11 cellular contexts compared by ENCODE assay signal in genomic region chr17:42246515-42246914, GRCh38. TPM values are rescaled to one million over a fixed set of nuclear protein-coding genes. Genes with fewer than 3 reads are reported as not detected.
DNase-seq lines count a peak whose midpoint lies in the region; ATAC-seq and TF ChIP-seq lines count a peak whose summit lies in the region.
"Had no signal": no experiment of that assay in that cellular context is flagged by ENCODE, and none has a peak within 500 bp of the region (broad histone marks: within the 10 kb centered on the region; RNA-seq: fewer than 3 reads in every experiment).

No MANE protein-coding gene starts in this region.

- peak; percentile 17 for TF ChIP-seq CTCF in brain microvascular endothelial cell (IDR thresholded peaks at IDR 0.05; ENCODE audit: low read depth, low read length, missing control alignments)
- TF ChIP-seq CTCF in parathyroid adenoma (IDR thresholded peaks at IDR 0.05), result no peak
- no peak for TF ChIP-seq CTCF in GM20000 (IDR thresholded peaks at IDR 0.05; ENCODE audit: extremely low read depth, missing control alignments)

- CTCF ChIA-PET in CD8-positive, alpha-beta memory T cell (lab: Charles Lee), result interaction anchor here (0.7 to 3.1 kb wide), 5 partner anchors 24 to 76 kb away, joined by 3 to 19 read pairs (median 4); partner anchors contain the start of gene STAT5A
- CTCF ChIA-PET in T-cell (lab: Charles Lee), result interaction anchor here in 1 of 2 donors (0.9 to 1.5 kb wide), 2 partner anchors 17 to 24 kb away, joined by 3 to 10 read pairs; no protein-coding TSS in a partner anchor

- in situ Hi-C loops in brain microvascular endothelial cell (cut with HindIII; ENCODE audit: low pct_ligation_motif_present, low sequenced_read_pairs), result no loop called here

- peaks cover 0 to 3% of the 10 kb centered on the region in 2 donors for H3K27me3 Mint-ChIP-seq in CD8-positive, alpha-beta memory T cell
- H3K27me3 Mint-ChIP-seq in T-cell, result no peaks in the 10 kb centered on the region

- H3K4me2 ChIP-seq in parathyroid adenoma (ENCODE audit: low read length), result peak overlapping the region; percentile 10

- no peak overlapping the region for H3K4me3 ChIP-seq in CD8-positive, alpha-beta memory T cell (ENCODE audit: low read length)
- H3K4me3 ChIP-seq in brain microvascular endothelial cell (ENCODE audit: low read depth, low read length) (no peak overlapping the region), parathyroid adenoma (ENCODE audit: low read depth, low read length) (no peak overlapping the region)
- H3K4me3 ChIP-seq: heart left ventricle had no signal

- no peak overlapping the region for H3K9ac ChIP-seq in parathyroid adenoma

- peak overlapping the region; percentile 39 for H2AFZ ChIP-seq in parathyroid adenoma

- H3K9me3 Mint-ChIP-seq in CD8-positive, alpha-beta memory T cell, result no peaks in the 10 kb centered on the region
- no peaks in the 10 kb centered on the region for H3K9me3 Mint-ChIP-seq in T-cell

- peak overlapping the region; percentile 53 to 87 (median 76) for H3K4me3 Mint-ChIP-seq in CD8-positive, alpha-beta memory T cell
- H3K4me3 Mint-ChIP-seq in T-cell, result peak overlapping the region; percentile 65 to 76 (median 65)

- no peaks in the 10 kb centered on the region for H3K27me3 ChIP-seq in CD8-positive, alpha-beta memory T cell (ENCODE audit: insufficient read depth, low read length, poor library complexity, severe bottlenecking)
- H3K27me3 ChIP-seq in brain microvascular endothelial cell (replicated peaks) (no peaks in the 10 kb centered on the region), parathyroid adenoma (ENCODE audit: control insufficient read depth, insufficient read depth, low read length) (no peaks in the 10 kb centered on the region)
- H3K27me3 ChIP-seq: heart left ventricle had no signal

- H3K36me3 Mint-ChIP-seq in CD8-positive, alpha-beta memory T cell, result peaks cover 0 to 5% (median 3%) of the 10 kb centered on the region in 3 donors
- peaks cover 8% of the 10 kb centered on the region for H3K36me3 Mint-ChIP-seq in T-cell

- no peaks in the 10 kb centered on the region for H3K9me3 ChIP-seq in CD8-positive, alpha-beta memory T cell (ENCODE audit: low read length)
- H3K9me3 ChIP-seq in parathyroid adenoma (ENCODE audit: control insufficient read depth, low read length), result no peaks in the 10 kb centered on the region
- H3K9me3 ChIP-seq: heart left ventricle had no signal

- H3K4me1 Mint-ChIP-seq in CD8-positive, alpha-beta memory T cell, result peaks cover 66 to 81% (median 80%) of the 10 kb centered on the region in 3 donors
- peaks cover 69 to 78% (median 76%) of the 10 kb centered on the region in 3 donors for H3K4me1 Mint-ChIP-seq in T-cell

- no peak overlapping the region for H3K27ac ChIP-seq in CD8-positive, alpha-beta memory T cell (ENCODE audit: low read depth, low read length)
- H3K27ac ChIP-seq in brain microvascular endothelial cell (peak overlapping the region; percentile 54), parathyroid adenoma (peak overlapping the region; percentile 88)

- peak overlapping the region; percentile 94 to 100 (median 98) for H3K27ac Mint-ChIP-seq in CD8-positive, alpha-beta memory T cell
- peak overlapping the region; percentile 97 to 99 for H3K27ac Mint-ChIP-seq in T-cell

- DNase-seq in CD8-positive, alpha-beta memory T cell, result peak in 1 of 5 donors; percentile 20
- DNase-seq in T-cell (peak in 3 of 34 experiments; percentile 19 to 32 (median 27)), brain microvascular endothelial cell (peak; percentile 53), GM20000 (ENCODE audit: low spot score) (no peak), SIG-M5 treated with dmso at 0.1 percent for 504 hours (lab: John Stamatoyannopoulos, UW; ENCODE audit: unreplicated experiment) (no peak), putamen (ENCODE audit: low spot score) (no peak)
- DNase-seq: COR-L47, heart left ventricle, T1000 had no signal

- H3K79me2 ChIP-seq in parathyroid adenoma, result peaks cover 26% of the 10 kb centered on the region

- ATAC-seq in T-cell (replicated peaks in 1 of 4), result no peak
- ATAC-seq in GM21786 (IDR thresholded peaks at IDR 0.05; ENCODE audit: unreplicated experiment), result no peak
- ATAC-seq: heart left ventricle had no signal

- H3K36me3 ChIP-seq in CD8-positive, alpha-beta memory T cell (ENCODE audit: insufficient read depth, low read length), result no peaks in the 10 kb centered on the region
- H3K36me3 ChIP-seq in brain microvascular endothelial cell (replicated peaks), result no peaks in the 10 kb centered on the region
- no peaks in the 10 kb centered on the region for H3K36me3 ChIP-seq in parathyroid adenoma (ENCODE audit: control insufficient read depth, insufficient read depth, low read length)
- H3K36me3 ChIP-seq: heart left ventricle had no signal

- peaks cover 50% of the 10 kb centered on the region for H3K4me1 ChIP-seq in CD8-positive, alpha-beta memory T cell (ENCODE audit: insufficient read depth, low read length)
- H3K4me1 ChIP-seq in parathyroid adenoma, result peaks cover 8% of the 10 kb centered on the region

- POLR2A ChIA-PET in CD8-positive, alpha-beta memory T cell (lab: Charles Lee), result interaction anchor here (0.7 to 1.3 kb wide), 3 partner anchors 31 to 229 kb away, joined by 3 read pairs; partner anchors contain the start of genes DNAJC7 and STAT5A
- POLR2A ChIA-PET in T-cell (lab: Charles Lee), result interaction anchor here (0.6 to 4.7 kb wide), 5 partner anchors 9 to 283 kb away, joined by 3 to 147 read pairs (median 4); partner anchors contain the start of gene STAT5B (in 1 of the 2)

RNA-seq across cellular contexts. Expression of gene STAT5B, which starts 29.7 kb away (rescaled TPM):
- 100 to 1,000 TPM; 124 to 132 TPM for total RNA-seq in CD8-positive, alpha-beta memory T cell
- 108 TPM for polyA plus RNA-seq in CD8-positive, alpha-beta memory T cell
- 100 to 1,000 TPM; 178 to 205 (median 186) TPM for total RNA-seq in T-cell

RNA-seq across cellular contexts. Expression of gene STAT5A, which starts 41.8 kb away (rescaled TPM):
- 100 to 1,000 TPM; 259 to 263 TPM for total RNA-seq in CD8-positive, alpha-beta memory T cell
- polyA plus RNA-seq in CD8-positive, alpha-beta memory T cell, result 90.3 TPM
- total RNA-seq in T-cell, result 100 to 1,000 TPM; 141 to 160 (median 147) TPM

RNA-seq across cellular contexts. Expression of gene GHDC, which starts 52.2 kb away (rescaled TPM):
- 10 to 100 TPM; 18.4 to 21.7 TPM for total RNA-seq in CD8-positive, alpha-beta memory T cell
- 23.1 TPM for polyA plus RNA-seq in CD8-positive, alpha-beta memory T cell
- 10 to 100 TPM; 15.8 to 26.2 (median 22.5) TPM for total RNA-seq in T-cell
